In genomic region chr7:7820409-7820808, GRCh38 we compare ENCODE assay signal across 18 cellular contexts.
"Had no signal": no experiment of that assay in that cellular context is flagged by ENCODE, and none has a peak within 500 bp of the region (broad histone marks: within the 10 kb centered on the region; RNA-seq: fewer than 3 reads in every experiment).

No MANE protein-coding gene starts in this region.

- H3K9me3 ChIP-seq: left ventricle myocardium inferior, neutrophil, thoracic aorta had no signal

- H3K36me3 ChIP-seq: left ventricle myocardium inferior, neutrophil, thoracic aorta had no signal

- H3K4me3 Mint-ChIP-seq: activated CD8-positive, alpha-beta T cell treated with anti-CD3 and anti-CD28 coated beads, Interleukin-2, amount 10 ng/mL, durations not matched to agents 7 days and 5 days; naive thymus-derived CD8-positive, alpha-beta T cell had no signal

- H3K4me1 ChIP-seq: left ventricle myocardium inferior, parathyroid adenoma had no signal

- H3K27ac ChIP-seq: hepatocyte, left ventricle myocardium inferior, neutrophil, parathyroid adenoma, thoracic aorta had no signal

- H3K4me2 ChIP-seq: hepatocyte had no signal

- H3K4me3 ChIP-seq: hepatocyte, left ventricle myocardium inferior, thoracic aorta had no signal

- DNase-seq: activated CD4-positive, alpha-beta T cell treated with anti-CD3 and anti-CD28 coated beads for 48 hours; activated CD8-positive, alpha-beta memory T cell treated with anti-CD3 and anti-CD28 coated beads, Interleukin-2, amount 50 U/mL, for 4 hours; activated CD8-positive, alpha-beta T cell treated with anti-CD3 and anti-CD28 coated beads, Interleukin-2, amount 10 ng/mL, durations not matched to agents 7 days and 5 days; activated gamma-delta T cell; activated T-cell treated with anti-CD3 and anti-CD28 coated beads, Interleukin-2, amount 50 U/mL, for 48 hours; kidney; left ventricle myocardium inferior; naive thymus-derived CD8-positive, alpha-beta T cell; stimulated activated CD4-positive, alpha-beta T cell treated with anti-CD3 and anti-CD28 coated beads, Interleukin-12 subunit alpha, Interleukin-12 subunit beta, amount 100 ng/mL, for 4 hours; stimulated activated CD4-positive, alpha-beta T cell treated with anti-CD3 and anti-CD28 coated beads, Interleukin-2, amount 100 ng/mL, for 24 hours had no signal

- H3K9ac ChIP-seq: parathyroid adenoma had no signal

- H3K27ac Mint-ChIP-seq: activated CD8-positive, alpha-beta T cell treated with anti-CD3 and anti-CD28 coated beads, Interleukin-2, amount 10 ng/mL, durations not matched to agents 7 days and 5 days; activated naive CD4-positive, alpha-beta T cell treated with anti-CD3 and anti-CD28 coated beads, Interleukin-2, amount 50 U/mL, for 72 hours; WTC11 had no signal

- H3K27me3 ChIP-seq: hepatocyte, neutrophil had no signal

- H2AFZ ChIP-seq: hepatocyte, parathyroid adenoma had no signal

- H3K79me2 ChIP-seq: parathyroid adenoma had no signal

- H3K27me3 Mint-ChIP-seq: memory B cell; naive thymus-derived CD8-positive, alpha-beta T cell had no signal

- ATAC-seq: activated CD8-positive, alpha-beta T cell treated with anti-CD3 and anti-CD28 coated beads, Interleukin-2, amount 10 ng/mL, durations not matched to agents 7 days and 5 days; activated naive CD4-positive, alpha-beta T cell treated with anti-CD3 and anti-CD28 coated beads, Interleukin-2, amount 50 U/mL, for 72 hours; esophagus mucosa; naive thymus-derived CD8-positive, alpha-beta T cell had no signal
